In genomic region chr14:104820669-104821228, GRCh38 we compare ENCODE assay signal across 9 cellular contexts.
DNase-seq lines count a peak whose midpoint lies in the region; TF ChIP-seq lines count a peak whose summit lies in the region.
"Had no signal": no experiment of that assay in that cellular context is flagged by ENCODE, and none has a peak within 500 bp of the region (broad histone marks: within the 10 kb centered on the region; RNA-seq: fewer than 3 reads in every experiment).

No MANE protein-coding gene starts in this region.

- peak; percentile 59 for DNase-seq in Ammon's horn (ENCODE audit: low spot score)
- peak; percentile 78 for DNase-seq in NCI-H2227 (lab: John Stamatoyannopoulos, UW; ENCODE audit: unreplicated experiment)
- DNase-seq in epithelial cell of esophagus (ENCODE audit: low read depth), result peak; percentile 80
- peak; percentile 42 for DNase-seq in midbrain (lab: John Stamatoyannopoulos, UW)
- no peak for DNase-seq in NCI-H2171 (lab: John Stamatoyannopoulos, UW)
- no peak for DNase-seq in GM10266 (ENCODE audit: extremely low spot score)
- DNase-seq in NCI-H1092 treated with DMSO at 0.1 percent for 48 hours (lab: John Stamatoyannopoulos, UW), result no peak
- DNase-seq in germinal center (ENCODE audit: low spot score), result no peak
- DNase-seq: NCI-H1048 had no signal

- TF ChIP-seq CTCF in epithelial cell of esophagus (IDR thresholded peaks at IDR 0.05; ENCODE audit: insufficient read depth, low read depth, low read length, missing control alignments), result peak; percentile 72
- TF ChIP-seq CTCF in GM10266 (IDR thresholded peaks at IDR 0.05; ENCODE audit: control insufficient read depth, insufficient read depth, low read depth, missing control alignments), result no peak

- H3K4me3 ChIP-seq in epithelial cell of esophagus (ENCODE audit: low read length), result no peak overlapping the region

Comparison
In these comparisons a context has a peak if more than half of its experiments do, and no peak if none do; other contexts are left out.
1. DNase-seq: peak in Ammon's horn (single experiment), NCI-H2227 (single experiment), epithelial cell of esophagus (single experiment) and midbrain (single experiment); none in NCI-H2171 (single experiment), GM10266 (single experiment), NCI-H1092 treated with DMSO at 0.1 percent for 48 hours (single experiment) and germinal center (single experiment).